Comparison of ENCODE assay signal across 13 cellular contexts in the genomic region with DNA sequence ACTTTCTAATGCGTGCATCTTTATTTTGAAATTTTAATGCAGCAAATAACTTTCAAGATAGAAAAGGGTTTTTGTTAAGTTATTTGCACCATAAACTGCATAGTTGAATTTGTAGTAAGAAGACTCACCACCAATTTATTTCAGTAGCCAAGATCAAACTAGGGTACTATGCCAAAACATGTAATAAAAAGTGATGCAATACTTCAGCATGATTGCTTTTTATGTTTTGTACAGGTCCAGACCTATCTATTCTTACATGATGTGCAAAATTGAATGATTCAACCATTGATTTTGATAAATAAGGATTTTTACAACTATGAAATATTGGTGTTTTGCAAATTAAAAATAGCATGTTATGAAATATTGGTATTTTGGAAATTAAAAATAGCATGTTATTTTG. TPM values are rescaled to one million over a fixed set of nuclear protein-coding genes. Genes with fewer than 3 reads are reported as not detected.
A peak's percentile ranks its signal among the peaks of the same experiment; 100 is the strongest.
DNase-seq lines count a peak whose midpoint lies in the region; ATAC-seq and TF ChIP-seq lines count a peak whose summit lies in the region.
"Had no signal": no experiment of that assay in that cellular context is flagged by ENCODE, and none has a peak within 500 bp of the region (broad histone marks: within the 10 kb centered on the region; RNA-seq: fewer than 3 reads in every experiment).

No MANE protein-coding gene starts in this region.

- no peaks in the 10 kb centered on the region for H3K36me3 Mint-ChIP-seq in chondrocyte (ENCODE audit: low read depth)
- H3K36me3 Mint-ChIP-seq in progenitor cell of endocrine pancreas (ENCODE audit: insufficient read depth), result peaks cover 4% of the 10 kb centered on the region

- 98% methylated on average over 1 of the region's 1 CpG for WGBS in SK-N-SH (ENCODE audit: low lambda C conversion rate)

- no peak for TF ChIP-seq RAD21 in SK-N-SH (IDR thresholded peaks at IDR 0.05; ENCODE audit: low read length)

- POLR2A ChIA-PET in SK-N-SH (lab: Yijun Ruan, JAX), result no interaction called here

- no peak for DNase-seq in SK-N-SH
- peak; percentile 26 for DNase-seq in NCI-H460 (ENCODE audit: extremely low read depth, low read depth)
- DNase-seq in chondrocyte (ENCODE audit: low spot score), result no peak
- no peak for DNase-seq in progenitor cell of endocrine pancreas (ENCODE audit: low spot score, unreplicated experiment)
- no peak for DNase-seq in BE2C
- no peak for DNase-seq in NCI-H82 (lab: John Stamatoyannopoulos, UW)
- DNase-seq: AML-193, midbrain, NCI-H187 treated with DMSO at 0.1 percent for 48 hours, small intestine had no signal

- H4K20me1 ChIP-seq in SK-N-SH (ENCODE audit: insufficient read depth), result no peaks in the 10 kb centered on the region

- peaks cover 10 to 28% of the 10 kb centered on the region in 2 experiments for H3K36me3 ChIP-seq in SK-N-SH (replicated peaks in 1 of 2; ENCODE audit: control insufficient read depth in 1 of 2, insufficient read depth in 2 of 2, low read length in 1 of 2)
- no peaks in the 10 kb centered on the region for H3K36me3 ChIP-seq in BE2C

- H3K4me2 ChIP-seq in SK-N-SH, result no peak overlapping the region

- H2AFZ ChIP-seq in SK-N-SH (ENCODE audit: low read depth), result no peak overlapping the region

- TF ChIP-seq CTCF in SK-N-SH (IDR thresholded peaks at IDR 0.05), result no peak
- no peak for TF ChIP-seq CTCF in chondrocyte (IDR thresholded peaks at IDR 0.05)
- no peak for TF ChIP-seq CTCF in progenitor cell of endocrine pancreas (IDR thresholded peaks at IDR 0.05; ENCODE audit: unreplicated experiment)
- TF ChIP-seq CTCF in BE2C (IDR thresholded peaks at IDR 0.05; ENCODE audit: low read depth, low read length), result no peak

- H3K9me3 ChIP-seq in SK-N-SH (no peaks in the 10 kb centered on the region; the same call in 1 of the 2 replicates), BE2C (no peaks in the 10 kb centered on the region; the same call in 1 of the 2 replicates)

- H3K4me3 ChIP-seq in SK-N-SH (ENCODE audit: low read depth in 2 of 2, low read length in 1 of 2) (no peak overlapping the region), BE2C (ENCODE audit: low read depth, low read length) (no peak overlapping the region)

- H3K9me3 Mint-ChIP-seq in chondrocyte (ENCODE audit: low read depth) (no peaks in the 10 kb centered on the region), progenitor cell of endocrine pancreas (ENCODE audit: low read depth) (peaks cover 3% of the 10 kb centered on the region)
- H3K9me3 Mint-ChIP-seq: central memory CD8-positive, alpha-beta T cell had no signal

- H3K9me2 ChIP-seq in SK-N-SH, result no peaks in the 10 kb centered on the region

- H3K27me3 Mint-ChIP-seq in chondrocyte (ENCODE audit: low read depth), result no peaks in the 10 kb centered on the region
- H3K27me3 Mint-ChIP-seq in progenitor cell of endocrine pancreas, result no peaks in the 10 kb centered on the region
- H3K27me3 Mint-ChIP-seq: central memory CD8-positive, alpha-beta T cell had no signal

- H3K27ac ChIP-seq in SK-N-SH (ENCODE audit: low read depth in 2 of 2, low read length in 1 of 2), result no peak overlapping the region

- H3K4me1 ChIP-seq in SK-N-SH (ENCODE audit: control insufficient read depth in 1 of 2, insufficient read depth in 2 of 2, low read depth in 1 of 2, low read length in 1 of 2) (peaks cover 0 to 22% of the 10 kb centered on the region in 2 experiments; a peak in 2 of 4 replicates), BE2C (no peaks in the 10 kb centered on the region; the same call in 1 of the 2 replicates)

- H3K27me3 ChIP-seq in SK-N-SH (ENCODE audit: insufficient read depth), result no peaks in the 10 kb centered on the region
- no peaks in the 10 kb centered on the region for H3K27me3 ChIP-seq in BE2C

- peak overlapping the region; percentile 32 for H3K27ac Mint-ChIP-seq in chondrocyte (ENCODE audit: unreplicated experiment)
- H3K27ac Mint-ChIP-seq in progenitor cell of endocrine pancreas, result peak overlapping the region; percentile 6

- H3K4me1 Mint-ChIP-seq in chondrocyte (ENCODE audit: low read depth) (peaks cover 31% of the 10 kb centered on the region), progenitor cell of endocrine pancreas (ENCODE audit: low read depth) (peaks cover 15% of the 10 kb centered on the region)

- no peak overlapping the region for H3K9ac ChIP-seq in SK-N-SH

- CTCF ChIA-PET in SK-N-SH (lab: Yijun Ruan, JAX), result interaction anchor here (1.2 to 6.7 kb wide), 5 partner anchors 13 to 255 kb away, joined by 4 to 68 read pairs (median 9); no protein-coding TSS in a partner anchor

- peaks cover 82% of the 10 kb centered on the region for H3K79me2 ChIP-seq in SK-N-SH (ENCODE audit: insufficient read depth)

- no peak overlapping the region for H3K4me3 Mint-ChIP-seq in chondrocyte (ENCODE audit: unreplicated experiment)
- no peak overlapping the region for H3K4me3 Mint-ChIP-seq in progenitor cell of endocrine pancreas (ENCODE audit: low read depth)
- H3K4me3 Mint-ChIP-seq: central memory CD8-positive, alpha-beta T cell had no signal

- peaks cover 12% of the 10 kb centered on the region for H3F3A ChIP-seq in SK-N-SH (replicated peaks; ENCODE audit: insufficient read depth)

- no peak for TF ChIP-seq EP300 in SK-N-SH (IDR thresholded peaks at IDR 0.05; ENCODE audit: borderline replicate concordance in 1 of 2, low read depth in 1 of 2, low read length in 1 of 2)

- ATAC-seq in SK-N-SH treated with all-trans-retinoic acid at 6 μM for 48 hours (no peak), GM18873 (IDR thresholded peaks at IDR 0.05; ENCODE audit: low FRiP score, unreplicated experiment) (no peak)

TF ChIP-seq in SK-N-SH treated with all-trans-retinoic acid at 6 μM for 48 hours, 23 proteins besides CTCF, POLR2A, EP300 and RAD21:
- no peak for TF ChIP-seq ZNF565 (CRISPR knock-in tag; conservative IDR thresholded peaks at IDR 0.05; ENCODE audit: low read depth)
- TF ChIP-seq CREB5 (CRISPR knock-in tag; IDR thresholded peaks at IDR 0.05; ENCODE audit: low read depth), result no peak
- TF ChIP-seq ISL1 (CRISPR knock-in tag; IDR thresholded peaks at IDR 0.05), result 0 out of 2 replicates have a peak, but pooled peaks have one; percentile 12
- no peak for TF ChIP-seq GLIS3 (CRISPR knock-in tag; IDR thresholded peaks at IDR 0.05)

TF ChIP-seq in SK-N-SH, 30 proteins besides CTCF, POLR2A, EP300 and RAD21:
- TF ChIP-seq TAF1 (IDR thresholded peaks at IDR 0.05; ENCODE audit: borderline replicate concordance, low read depth, low read length) (no peak), POLR2AphosphoS5 (IDR thresholded peaks at IDR 0.05; ENCODE audit: low read depth, low read length) (no peak), FOXM1 (IDR thresholded peaks at IDR 0.05; ENCODE audit: low read depth) (no peak), SMC3 (IDR thresholded peaks at IDR 0.05; ENCODE audit: low read depth, low read length) (no peak)
- TF ChIP-seq, protein P1, sequence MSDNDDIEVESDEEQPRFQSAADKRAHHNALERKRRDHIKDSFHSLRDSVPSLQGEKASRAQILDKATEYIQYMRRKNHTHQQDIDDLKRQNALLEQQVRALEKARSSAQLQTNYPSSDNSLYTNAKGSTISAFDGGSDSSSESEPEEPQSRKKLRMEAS (IDR thresholded peaks at IDR 0.05; ENCODE audit: low read depth), result no peak

RNA-seq across cellular contexts. Expression of gene AGPS, which starts 26.7 kb away (rescaled TPM):
- 9.8 and 10.9 TPM in 2 replicates for polyA plus RNA-seq in SK-N-SH (2012; rRNA removed)
- 12.7 and 13.7 TPM in 2 replicates for polyA plus RNA-seq in SK-N-SH (2012; cell fraction: cytosol; rRNA removed)
- polyA plus RNA-seq in SK-N-SH (2012; cell fraction: nucleus; rRNA removed), result 8.9 and 14.8 TPM in 2 replicates
- total RNA-seq in NCI-H460 (2014; rRNA removed; shearing (Covaris generic)), result 58.0 and 61.8 TPM in 2 replicates
- polyA plus RNA-seq in NCI-H460 (2014; cell fraction: nucleus; rRNA removed), result 23.4 and 35.1 TPM in 2 replicates
- total RNA-seq in chondrocyte (40.2 to 49.3 TPM (median 41.5 TPM) in 3 replicates), progenitor cell of endocrine pancreas (65.9 and 69.2 TPM in 2 replicates)
- polyA plus RNA-seq in BE2C (2012; ENCODE audit: insufficient read depth, insufficient read length, low read depth), result 30.6 TPM
